ENCODE assay signal across 3 cellular contexts in genomic region chr16:29695675-29696074, GRCh38. TPM values are rescaled to one million over a fixed set of nuclear protein-coding genes. Genes with fewer than 3 reads are reported as not detected.
"Had no signal": no experiment of that assay in that cellular context is flagged by ENCODE, and none has a peak within 500 bp of the region (broad histone marks: within the 10 kb centered on the region; RNA-seq: fewer than 3 reads in every experiment).

No MANE protein-coding gene starts in this region.

RNA-seq across cellular contexts. Expression of gene SPN, which starts 32.6 kb away (rescaled TPM):
- total RNA-seq: bronchial epithelial cell, dermis blood vessel endothelial cell, foreskin keratinocyte had no signal
- polyA plus RNA-seq: foreskin keratinocyte had no signal

RNA-seq across cellular contexts. Expression of gene C16orf54, which starts 50.1 kb away (rescaled TPM):
- total RNA-seq: bronchial epithelial cell, dermis blood vessel endothelial cell, foreskin keratinocyte had no signal
- polyA plus RNA-seq: foreskin keratinocyte had no signal
